ENCODE assay signal across 12 cellular contexts in genomic region chr19:44515907-44516306, GRCh38. TPM values are rescaled to one million over a fixed set of nuclear protein-coding genes. Genes with fewer than 3 reads are reported as not detected.
"Had no signal": no experiment of that assay in that cellular context is flagged by ENCODE, and none has a peak within 500 bp of the region (broad histone marks: within the 10 kb centered on the region; RNA-seq: fewer than 3 reads in every experiment).

No MANE protein-coding gene starts in this region.

- H3K36me3 ChIP-seq: HAP-1 had no signal

- H3K4me3 Mint-ChIP-seq: GM23338, H9, HFFc6 had no signal

- H3K4me3 ChIP-seq: GM23248, GM23338, HAP-1 had no signal

- FAIRE-seq: H1, H54 had no signal

- H3K4me1 Mint-ChIP-seq: GM23338, H9 had no signal

- H3K4me2 ChIP-seq: GM23338 had no signal

- H3K9me3 Mint-ChIP-seq: HFFc6 had no signal

- ATAC-seq: GM23338, HCT116 had no signal

- H3K27ac Mint-ChIP-seq: GM23338, H9, HFFc6 had no signal

- H2AFZ ChIP-seq: GM23248, GM23338 had no signal

- H3K27ac ChIP-seq: GM23248 had no signal

- H3K9ac ChIP-seq: GM23248 had no signal

- H3K4me1 ChIP-seq: HAP-1 had no signal

- DNase-seq: GM23248, GOT3, H7, H9, HCEC 1CT, HFFc6 had no signal

- H3K9me3 ChIP-seq: HAP-1 had no signal

RNA-seq across cellular contexts. Expression of gene CEACAM20, which starts 13.6 kb away (rescaled TPM):
- total RNA-seq: GM23248, GM23338, H1, H4, H7, H9, HFFc6 had no signal
- polyA plus RNA-seq: GM23248, GM23338, H1 had no signal
